In genomic region chr10:24096281-24096680, GRCh38 we compare ENCODE assay signal across 1 cellular context.
TF ChIP-seq lines count a peak whose summit lies in the region.

No MANE protein-coding gene starts in this region.

TF ChIP-seq in WTC11, 78 proteins besides CTCF, POLR2A, EP300 and RAD21:
- no peak for TF ChIP-seq RORB (CRISPR knock-in tag; IDR thresholded peaks at IDR 0.05)
- TF ChIP-seq TEAD1 (CRISPR knock-in tag; IDR thresholded peaks at IDR 0.05), result peak; percentile 63; the same call in 1 of the 2 replicates
- TF ChIP-seq ZNF423 (CRISPR knock-in tag; IDR thresholded peaks at IDR 0.05), result peak; percentile 45; the same call in 1 of the 2 replicates
- no peak for TF ChIP-seq PRRX2 (CRISPR knock-in tag; IDR thresholded peaks at IDR 0.05)
- no peak for TF ChIP-seq HMGXB4 (CRISPR knock-in tag; IDR thresholded peaks at IDR 0.05)
- no peak for TF ChIP-seq KAT7 (CRISPR knock-in tag; IDR thresholded peaks at IDR 0.05; ENCODE audit: borderline replicate concordance)
- no peak for TF ChIP-seq ZNF138 (CRISPR knock-in tag; conservative IDR thresholded peaks at IDR 0.05)
- no peak for TF ChIP-seq ERG (CRISPR knock-in tag; IDR thresholded peaks at IDR 0.05)
